ENCODE assay signal across 8 cellular contexts in the genomic region with DNA sequence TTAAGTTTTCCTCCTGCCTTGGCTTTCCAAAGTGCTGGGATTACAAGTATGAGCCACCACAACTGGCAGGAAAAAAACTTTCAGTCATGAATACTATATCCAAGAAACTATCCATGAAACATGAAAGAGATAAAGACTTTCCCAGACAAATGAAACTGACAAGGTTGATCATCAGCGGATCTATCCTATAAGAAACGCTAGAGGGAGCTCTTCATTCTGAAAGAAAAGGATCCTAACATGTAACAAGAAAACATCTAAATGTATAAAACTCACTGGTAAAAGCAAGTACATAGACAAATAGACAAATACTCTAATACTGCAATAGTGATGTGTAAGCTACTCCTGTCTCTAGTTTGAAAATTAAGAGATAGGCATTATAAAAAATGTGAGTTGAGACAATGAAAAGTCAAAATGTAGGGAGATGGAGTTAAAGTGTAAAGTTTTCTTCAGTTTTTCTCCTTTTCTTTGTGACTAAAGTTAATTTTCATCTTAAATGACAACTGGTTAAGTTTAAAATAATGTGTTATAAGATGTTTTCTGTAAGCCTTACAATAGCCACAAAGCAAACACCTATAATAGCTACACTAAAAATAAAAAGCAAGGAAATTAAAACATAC.
DNase-seq lines count a peak whose midpoint lies in the region; ATAC-seq, FAIRE-seq and TF ChIP-seq lines count a peak whose summit lies in the region.

No MANE protein-coding gene starts in this region.

- H3K4me3 ChIP-seq in cardiac fibroblast (replicated peaks in 1 of 2; ENCODE audit: low read depth in 2 of 2, low read length in 2 of 2) (no peak overlapping the region), mucosa of descending colon (no peak overlapping the region)

- H3K9me3 ChIP-seq in mucosa of descending colon: no peaks in the 10 kb centered on the region

- TF ChIP-seq CTCF in cardiac fibroblast (IDR thresholded peaks at IDR 0.05; ENCODE audit: low read depth, low read length) (peak; percentile 64), mucosa of descending colon (IDR thresholded peaks at IDR 0.05) (peak; percentile 40)

- intact Hi-C loops in mucosa of descending colon (cut with DNase I, micrococcal nuclease): loop anchor here (5.0 kb wide), 2 partner anchors 86 to 91 kb away; a partner anchor contains a TSS

- H3K36me3 ChIP-seq in mucosa of descending colon (ENCODE audit: low read depth): no peaks in the 10 kb centered on the region

- H3K4me1 ChIP-seq in mucosa of descending colon (ENCODE audit: low read depth): no peaks in the 10 kb centered on the region

- ATAC-seq in mucosa of descending colon (peak; percentile 27), GM18502 (IDR thresholded peaks at IDR 0.05; ENCODE audit: poor library complexity, unreplicated experiment) (no peak)

- no peak for FAIRE-seq in urothelium cell line (lab: Jason Lieb, UNC)

- DNase-seq in NCI-H2196 (lab: John Stamatoyannopoulos, UW; ENCODE audit: unreplicated experiment) (peak; percentile 26), NCI-H2196 treated with DMSO at 0.1 percent for 48 hours (lab: John Stamatoyannopoulos, UW; ENCODE audit: unreplicated experiment) (no peak), NCI-H345 treated with DMSO at 0.1 percent for 48 hours (lab: John Stamatoyannopoulos, UW; ENCODE audit: unreplicated experiment) (peak; percentile 33), cardiac fibroblast (ENCODE audit: low read depth in 2 of 2) (peak; percentile 65 to 69), mucosa of descending colon (no peak), urothelium cell line (ENCODE audit: low spot score) (no peak)
- no peak for DNase-seq in stimulated activated CD4-positive, alpha-beta T cell treated with anti-CD3 and anti-CD28 coated beads, Interleukin-1b, Interleukin-23, amount 100 ng/mL, for 48 hours

Comparison
In these comparisons a context has a peak if more than half of its experiments do, and no peak if none do; other contexts are left out.
1. DNase-seq: peak in NCI-H2196 (single experiment), NCI-H345 treated with DMSO at 0.1 percent for 48 hours (single experiment) and cardiac fibroblast (2 of 2); none in NCI-H2196 treated with DMSO at 0.1 percent for 48 hours (single experiment), mucosa of descending colon (0 of 3), stimulated activated CD4-positive, alpha-beta T cell treated with anti-CD3 and anti-CD28 coated beads, Interleukin-1b, Interleukin-23, amount 100 ng/mL, for 48 hours (single experiment) and urothelium cell line (single experiment).